23 cellular contexts compared by ENCODE assay signal in genomic region chr2:45898819-45899218, GRCh38.
DNase-seq lines count a peak whose midpoint lies in the region; ATAC-seq and TF ChIP-seq lines count a peak whose summit lies in the region.
"Had no signal": no experiment of that assay in that cellular context is flagged by ENCODE, and none has a peak within 500 bp of the region (broad histone marks: within the 10 kb centered on the region; RNA-seq: fewer than 3 reads in every experiment).

No MANE protein-coding gene starts in this region.

- H3K4me3 ChIP-seq in lower lobe of right lung, result no peak overlapping the region
- H3K4me3 ChIP-seq: ascending aorta, GM23248, upper lobe of left lung had no signal

- DNase-seq in DMS 273 (lab: John Stamatoyannopoulos, UW; ENCODE audit: unreplicated experiment) (peak; percentile 36), DMS 273 treated with DMSO at 0.1 percent for 48 hours (lab: John Stamatoyannopoulos, UW) (no peak), NCI-H69 (lab: John Stamatoyannopoulos, UW) (peak; percentile 22), erythroblast (lab: John Stamatoyannopoulos, UW) (peak; percentile 2 to 7), lower lobe of right lung (no peak), LoVo (ENCODE audit: low spot score) (no peak)
- no peak for DNase-seq in activated naive CD4-positive, alpha-beta T cell treated with anti-CD3 and anti-CD28 coated beads, Interleukin-2, amount 50 U/mL, for 16 hours
- no peak for DNase-seq in activated naive CD8-positive, alpha-beta T cell treated with anti-CD3 and anti-CD28 coated beads for 36 hours
- DNase-seq: activated CD4-positive, alpha-beta T cell treated with anti-CD3 and anti-CD28 coated beads, Interleukin-2, amount 50 U/mL, for 1 hour; Calu3; endodermal cell; GM23248; hippocampal formation; Karpas-422; mesendoderm; naive thymus-derived CD4-positive, alpha-beta T cell; NCI-H1092; stimulated activated naive CD8-positive, alpha-beta T cell treated with anti-CD3 and anti-CD28 coated beads, Interleukin-15, amount 100 ng/mL, for 72 hours; T-cell; upper lobe of left lung had no signal

- TF ChIP-seq POLR2A in erythroblast (IDR thresholded peaks at IDR 0.05; ENCODE audit: low read length), result no peak

- intact Hi-C loops in lower lobe of right lung (cut with DNase I), result no loop called here

- H3K27me3 Mint-ChIP-seq in activated naive CD8-positive, alpha-beta T cell treated with anti-CD3 and anti-CD28 coated beads for 36 hours, result no peaks in the 10 kb centered on the region
- H3K27me3 Mint-ChIP-seq: B cell; naive thymus-derived CD4-positive, alpha-beta T cell; stimulated activated naive CD8-positive, alpha-beta T cell treated with anti-CD3 and anti-CD28 coated beads, Interleukin-15, amount 100 ng/mL, for 72 hours; T-cell had no signal

- peak overlapping the region; percentile 5 for H3K27ac ChIP-seq in lower lobe of right lung
- H3K27ac ChIP-seq: 22Rv1, ascending aorta, GM23248 had no signal

- H3K9me3 Mint-ChIP-seq in activated naive CD8-positive, alpha-beta T cell treated with anti-CD3 and anti-CD28 coated beads for 36 hours, result no peaks in the 10 kb centered on the region
- H3K9me3 Mint-ChIP-seq: endodermal cell; naive thymus-derived CD4-positive, alpha-beta T cell; stimulated activated naive CD8-positive, alpha-beta T cell treated with anti-CD3 and anti-CD28 coated beads, Interleukin-15, amount 100 ng/mL, for 72 hours; T-cell had no signal

- H3K4me1 Mint-ChIP-seq in activated naive CD8-positive, alpha-beta T cell treated with anti-CD3 and anti-CD28 coated beads for 36 hours, result no peaks in the 10 kb centered on the region
- H3K4me1 Mint-ChIP-seq: endodermal cell had no signal

- H3K9me3 ChIP-seq in lower lobe of right lung, result no peaks in the 10 kb centered on the region
- H3K9me3 ChIP-seq: ascending aorta, upper lobe of left lung had no signal

- no peak overlapping the region for H3K4me3 Mint-ChIP-seq in activated naive CD8-positive, alpha-beta T cell treated with anti-CD3 and anti-CD28 coated beads for 36 hours
- H3K4me3 Mint-ChIP-seq: B cell; endodermal cell; naive thymus-derived CD4-positive, alpha-beta T cell; stimulated activated naive CD8-positive, alpha-beta T cell treated with anti-CD3 and anti-CD28 coated beads, Interleukin-15, amount 100 ng/mL, for 72 hours; T-cell had no signal

- H3K27me3 ChIP-seq in lower lobe of right lung (ENCODE audit: low read depth), result no peaks in the 10 kb centered on the region
- H3K27me3 ChIP-seq: ascending aorta, upper lobe of left lung had no signal

- H3K36me3 ChIP-seq in lower lobe of right lung, result no peaks in the 10 kb centered on the region
- H3K36me3 ChIP-seq: ascending aorta, upper lobe of left lung had no signal

- no peaks in the 10 kb centered on the region for H3K36me3 Mint-ChIP-seq in activated naive CD8-positive, alpha-beta T cell treated with anti-CD3 and anti-CD28 coated beads for 36 hours

- no peak for TF ChIP-seq CTCF in lower lobe of right lung (IDR thresholded peaks at IDR 0.05)

- H3K4me1 ChIP-seq in lower lobe of right lung, result peaks cover 57% of the 10 kb centered on the region
- H3K4me1 ChIP-seq: ascending aorta had no signal

- no peak overlapping the region for H3K27ac Mint-ChIP-seq in activated naive CD8-positive, alpha-beta T cell treated with anti-CD3 and anti-CD28 coated beads for 36 hours
- H3K27ac Mint-ChIP-seq: B cell; endodermal cell; naive thymus-derived CD4-positive, alpha-beta T cell; T-cell had no signal

- ATAC-seq in lower lobe of right lung, result no peak
- ATAC-seq: stimulated activated naive CD8-positive, alpha-beta T cell treated with anti-CD3 and anti-CD28 coated beads, Interleukin-15, amount 100 ng/mL, for 72 hours; T-cell had no signal

Comparison
In these comparisons a context has a peak if more than half of its experiments do, and no peak if none do; other contexts are left out.
1. DNase-seq: peak in DMS 273 (single experiment), NCI-H69 (single experiment) and erythroblast (2 of 2); none in DMS 273 treated with DMSO at 0.1 percent for 48 hours (single experiment), lower lobe of right lung (single experiment), activated naive CD4-positive, alpha-beta T cell treated with anti-CD3 and anti-CD28 coated beads, Interleukin-2, amount 50 U/mL, for 16 hours (single experiment), LoVo (single experiment) and activated naive CD8-positive, alpha-beta T cell treated with anti-CD3 and anti-CD28 coated beads for 36 hours (single experiment).